Comparison of ENCODE assay signal across 26 cellular contexts in the genomic region with DNA sequence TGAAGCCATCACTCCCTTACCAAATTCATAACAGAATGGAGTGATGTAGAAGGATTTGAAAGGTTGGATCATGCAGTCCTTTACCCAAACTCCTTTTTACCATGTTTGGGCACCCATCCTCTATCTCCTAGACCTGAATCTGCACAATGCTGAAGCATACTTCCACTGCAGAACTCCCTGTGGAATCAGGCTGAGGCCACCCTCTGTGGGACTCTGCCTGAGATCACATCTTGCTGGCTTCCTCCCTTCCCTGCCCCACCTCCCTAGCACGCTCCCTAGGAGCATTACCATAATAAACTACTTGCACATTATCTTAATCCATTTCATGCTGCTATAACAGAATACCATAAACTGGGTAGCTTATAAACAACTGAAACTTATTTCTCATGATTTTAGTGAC.
"Had no signal": no experiment of that assay in that cellular context is flagged by ENCODE, and none has a peak within 500 bp of the region (broad histone marks: within the 10 kb centered on the region; RNA-seq: fewer than 3 reads in every experiment).

No MANE protein-coding gene starts in this region.

- DNase-seq: heart right ventricle; kidney glomerular epithelial cell; left cardiac atrium; left lung; lower lobe of right lung; mammary epithelial cell; mesenchymal stem cell; naive B cell; pancreas; retina; right cardiac atrium; stimulated activated CD4-positive, alpha-beta T cell treated with anti-CD3 and anti-CD28 coated beads, Interleukin-12 subunit alpha, Interleukin-12 subunit beta, amount 100 ng/mL, for 4 hours; stimulated activated CD4-positive, alpha-beta T cell treated with anti-CD3 and anti-CD28 coated beads, Interleukin-15, amount 100 ng/mL, for 24 hours; stimulated activated CD4-positive, alpha-beta T cell treated with anti-CD3 and anti-CD28 coated beads, Interleukin-2, amount 100 ng/mL, for 24 hours; stimulated activated CD4-positive, alpha-beta T cell treated with anti-CD3 and anti-CD28 coated beads, Interleukin-4, amount 100 ng/mL, for 1 hour; stimulated activated naive B cell treated with anti-CD40 and anti-IgM and Interleukin-4, amounts not matched to agents 10 μg/mL and 1 μg/mL and 100 μg/mL, for 72 hours; stimulated activated naive CD8-positive, alpha-beta T cell treated with anti-CD3 and anti-CD28 coated beads, Interleukin-15, Interleukin-2, amounts not matched to agents 100 U/mL and 50 U/mL, for 24 hours; stomach; testis; thyroid gland; transverse colon; upper lobe of right lung; uterus had no signal

- H3K27ac Mint-ChIP-seq: natural killer cell treated with Interleukin-12 subunit alpha and Interleukin-12 subunit beta and Interleukin-15 and Interleukin-18, amount 100 ng/mL, for 72 hours; stimulated activated naive B cell treated with anti-CD40 and anti-IgM and Interleukin-4, amounts not matched to agents 10 μg/mL and 1 μg/mL and 100 μg/mL, for 72 hours had no signal

- H3K27me3 Mint-ChIP-seq: stimulated activated naive B cell treated with anti-CD40 and anti-IgM and Interleukin-4, amounts not matched to agents 10 μg/mL and 1 μg/mL and 100 μg/mL, for 72 hours had no signal

- H3K4me3 Mint-ChIP-seq: naive B cell; natural killer cell treated with Interleukin-12 subunit alpha and Interleukin-12 subunit beta and Interleukin-15 and Interleukin-18, amount 100 ng/mL, for 72 hours; stimulated activated naive B cell treated with anti-CD40 and anti-IgM and Interleukin-4, amounts not matched to agents 10 μg/mL and 1 μg/mL and 100 μg/mL, for 72 hours had no signal

- ATAC-seq: heart right ventricle; left cardiac atrium; left lung; lower lobe of right lung; natural killer cell treated with Interleukin-12 subunit alpha and Interleukin-12 subunit beta and Interleukin-15 and Interleukin-18, amount 100 ng/mL, for 72 hours; pancreas; right cardiac atrium; sciatic nerve; stimulated activated naive B cell treated with anti-CD40 and anti-IgM and Interleukin-4, amounts not matched to agents 10 μg/mL and 1 μg/mL and 100 μg/mL, for 72 hours; stimulated activated naive CD8-positive, alpha-beta T cell treated with anti-CD3 and anti-CD28 coated beads, Interleukin-15, Interleukin-2, amounts not matched to agents 100 U/mL and 50 U/mL, for 24 hours; upper lobe of right lung had no signal

- FAIRE-seq: keratinocyte, pancreas had no signal

- H3K4me1 Mint-ChIP-seq: naive B cell; stimulated activated naive B cell treated with anti-CD40 and anti-IgM and Interleukin-4, amounts not matched to agents 10 μg/mL and 1 μg/mL and 100 μg/mL, for 72 hours had no signal
